In genomic region chr19:39446365-39447084, GRCh38 we compare ENCODE assay signal across 8 cellular contexts. TPM values are rescaled to one million over a fixed set of nuclear protein-coding genes. Genes with fewer than 3 reads are reported as not detected.
DNase-seq lines count a peak whose midpoint lies in the region; ATAC-seq and TF ChIP-seq lines count a peak whose summit lies in the region.

No MANE protein-coding gene starts in this region.

- H4K20me1 ChIP-seq in Karpas-422 (ENCODE audit: insufficient read depth, low read depth, low read length) = peaks cover 14% of the 10 kb centered on the region; the same call in 1 of the 2 replicates

- H2AFZ ChIP-seq in Karpas-422 (ENCODE audit: low read length) = no peak overlapping the region

- no peaks in the 10 kb centered on the region for H3K9me3 ChIP-seq in BE2C
- H3K9me3 ChIP-seq in Karpas-422 (ENCODE audit: low read length) = no peaks in the 10 kb centered on the region

- H3K27me3 ChIP-seq in BE2C = no peaks in the 10 kb centered on the region
- H3K27me3 ChIP-seq in Karpas-422 (ENCODE audit: low read length) = no peaks in the 10 kb centered on the region

- peak overlapping the region; percentile 99 for H3K4me2 ChIP-seq in Karpas-422 (ENCODE audit: low read depth, low read length, poor library complexity, severe bottlenecking)

- no peaks in the 10 kb centered on the region for H3K9me3 Mint-ChIP-seq in naive thymus-derived CD8-positive, alpha-beta T cell

- peak overlapping the region; percentile 92 to 100 (median 99) for H3K4me3 Mint-ChIP-seq in naive thymus-derived CD8-positive, alpha-beta T cell

- no peaks in the 10 kb centered on the region for H3K9me2 ChIP-seq in Karpas-422 (replicated peaks; ENCODE audit: insufficient read depth, low read length)

- no peak for TF ChIP-seq CTCF in BE2C (IDR thresholded peaks at IDR 0.05; ENCODE audit: low read depth, low read length)
- TF ChIP-seq CTCF in coronary artery (IDR thresholded peaks at IDR 0.05) = no peak

- POLR2A ChIA-PET in naive thymus-derived CD8-positive, alpha-beta T cell (lab: Charles Lee) = interaction anchor here (1.1 to 4.6 kb wide), 7 partner anchors 11 to 70 kb away, joined by 3 to 106 read pairs (median 12); partner anchors contain the start of genes MED29, PAF1, PLEKHG2 and RPS16

- no peaks in the 10 kb centered on the region for H3K4me1 ChIP-seq in BE2C
- peaks cover 41% of the 10 kb centered on the region for H3K4me1 ChIP-seq in Karpas-422 (ENCODE audit: low read length)

- peak overlapping the region; percentile 96 to 100 (median 99) for H3K27ac Mint-ChIP-seq in naive thymus-derived CD8-positive, alpha-beta T cell

- ATAC-seq in naive thymus-derived CD8-positive, alpha-beta T cell = no peak
- ATAC-seq in GM18907 (IDR thresholded peaks at IDR 0.05; ENCODE audit: unreplicated experiment) (no peak), HG03460 (IDR thresholded peaks at IDR 0.05; ENCODE audit: unreplicated experiment) (no peak)

- H3K36me3 Mint-ChIP-seq in naive thymus-derived CD8-positive, alpha-beta T cell = peaks cover 3 to 44% (median 4%) of the 10 kb centered on the region in 3 donors

- peaks cover 36 to 72% (median 63%) of the 10 kb centered on the region in 4 donors for H3K4me1 Mint-ChIP-seq in naive thymus-derived CD8-positive, alpha-beta T cell

- no peak for DNase-seq in BE2C
- no peak for DNase-seq in Karpas-422
- DNase-seq in coronary artery (ENCODE audit: low spot score) = no peak
- DNase-seq in naive thymus-derived CD8-positive, alpha-beta T cell = no peak
- DNase-seq in GM19240 (ENCODE audit: insufficient read length, low spot score) = no peak
- no peak for DNase-seq in COLO668 (lab: John Stamatoyannopoulos, UW; ENCODE audit: unreplicated experiment)

- H3K9ac ChIP-seq in Karpas-422 (ENCODE audit: low read length) = peak overlapping the region; percentile 100

- H3K36me3 ChIP-seq in BE2C = peaks cover 29% of the 10 kb centered on the region
- H3K36me3 ChIP-seq in Karpas-422 (ENCODE audit: insufficient read depth, low read length) = peaks cover 9% of the 10 kb centered on the region; the same call in 1 of the 2 replicates

- H3K27ac ChIP-seq in Karpas-422 (ENCODE audit: low read length) (peak overlapping the region; percentile 71; the same call in 1 of the 2 replicates), coronary artery (peak overlapping the region in 1 of 2 donors; percentile 98)

- H3K79me2 ChIP-seq in Karpas-422 (ENCODE audit: low read length) = peaks cover 69% of the 10 kb centered on the region

- no peaks in the 10 kb centered on the region for H3K27me3 Mint-ChIP-seq in naive thymus-derived CD8-positive, alpha-beta T cell

- H3K4me3 ChIP-seq in BE2C (ENCODE audit: low read depth, low read length) (peak overlapping the region; percentile 98), Karpas-422 (ENCODE audit: low read length) (peak overlapping the region; percentile 100), coronary artery (peak overlapping the region; percentile 73)

RNA-seq across cellular contexts. Expression of gene SUPT5H, which starts 1.1 kb away (rescaled TPM):
- polyA plus RNA-seq in BE2C (2012; ENCODE audit: insufficient read depth, insufficient read length, low read depth) = 272 TPM
- 55.3 and 66.3 TPM in 2 replicates for total RNA-seq in Karpas-422 (2014; rRNA removed; shearing (Covaris generic); ENCODE audit: low replicate concordance)
- total RNA-seq in naive thymus-derived CD8-positive, alpha-beta T cell = 100 to 1,000 TPM; 185 to 196 TPM
- 100 to 1,000 TPM in 1 of 3 donors, 10 to 100 TPM in 2; 79.9 to 115 (median 96.6) TPM for polyA plus RNA-seq in naive thymus-derived CD8-positive, alpha-beta T cell

RNA-seq across cellular contexts. Expression of gene RPS16, which starts 10.8 kb away (rescaled TPM):
- 3,669 TPM for polyA plus RNA-seq in BE2C (2012; ENCODE audit: insufficient read depth, insufficient read length, low read depth)
- total RNA-seq in Karpas-422 (2014; rRNA removed; shearing (Covaris generic); ENCODE audit: low replicate concordance) = 378 and 758 TPM in 2 replicates
- 1,000 to 10,000 TPM; 3,730 to 3,760 TPM for total RNA-seq in naive thymus-derived CD8-positive, alpha-beta T cell
- polyA plus RNA-seq in naive thymus-derived CD8-positive, alpha-beta T cell = 1,000 to 10,000 TPM; 2,588 to 2,812 (median 2,742) TPM

RNA-seq across cellular contexts. Expression of gene PLEKHG2, which starts 34.1 kb away (rescaled TPM):
- polyA plus RNA-seq in BE2C (2012; ENCODE audit: insufficient read depth, insufficient read length, low read depth) = 35.9 TPM
- total RNA-seq in Karpas-422 (2014; rRNA removed; shearing (Covaris generic); ENCODE audit: low replicate concordance) = 19.0 and 22.2 TPM in 2 replicates
- total RNA-seq in naive thymus-derived CD8-positive, alpha-beta T cell = 10 to 100 TPM; 14.3 to 23.8 TPM
- polyA plus RNA-seq in naive thymus-derived CD8-positive, alpha-beta T cell = 1 to 10 TPM; 4.2 to 5.0 (median 4.8) TPM

RNA-seq across cellular contexts. Expression of gene TIMM50, which starts 34.1 kb away (rescaled TPM):
- polyA plus RNA-seq in BE2C (2012; ENCODE audit: insufficient read depth, insufficient read length, low read depth) = 229 TPM
- 61.2 and 101 TPM in 2 replicates for total RNA-seq in Karpas-422 (2014; rRNA removed; shearing (Covaris generic); ENCODE audit: low replicate concordance)
- total RNA-seq in naive thymus-derived CD8-positive, alpha-beta T cell = 10 to 100 TPM; 47.5 to 52.1 TPM
- 10 to 100 TPM; 41.4 to 53.3 (median 44.6) TPM for polyA plus RNA-seq in naive thymus-derived CD8-positive, alpha-beta T cell

RNA-seq across cellular contexts. Expression of gene ZFP36, which starts 39.9 kb away (rescaled TPM):
- polyA plus RNA-seq in BE2C (2012; ENCODE audit: insufficient read depth, insufficient read length, low read depth) = 16.7 TPM
- total RNA-seq in Karpas-422 (2014; rRNA removed; shearing (Covaris generic); ENCODE audit: low replicate concordance) = 10.3 and 16.3 TPM in 2 replicates
- 100 to 1,000 TPM; 184 to 188 TPM for total RNA-seq in naive thymus-derived CD8-positive, alpha-beta T cell
- 100 to 1,000 TPM in 2 of 3 donors, 10 to 100 TPM in 1; 70.4 to 137 (median 109) TPM for polyA plus RNA-seq in naive thymus-derived CD8-positive, alpha-beta T cell
